1 cellular context compared by ENCODE assay signal in the genomic region with DNA sequence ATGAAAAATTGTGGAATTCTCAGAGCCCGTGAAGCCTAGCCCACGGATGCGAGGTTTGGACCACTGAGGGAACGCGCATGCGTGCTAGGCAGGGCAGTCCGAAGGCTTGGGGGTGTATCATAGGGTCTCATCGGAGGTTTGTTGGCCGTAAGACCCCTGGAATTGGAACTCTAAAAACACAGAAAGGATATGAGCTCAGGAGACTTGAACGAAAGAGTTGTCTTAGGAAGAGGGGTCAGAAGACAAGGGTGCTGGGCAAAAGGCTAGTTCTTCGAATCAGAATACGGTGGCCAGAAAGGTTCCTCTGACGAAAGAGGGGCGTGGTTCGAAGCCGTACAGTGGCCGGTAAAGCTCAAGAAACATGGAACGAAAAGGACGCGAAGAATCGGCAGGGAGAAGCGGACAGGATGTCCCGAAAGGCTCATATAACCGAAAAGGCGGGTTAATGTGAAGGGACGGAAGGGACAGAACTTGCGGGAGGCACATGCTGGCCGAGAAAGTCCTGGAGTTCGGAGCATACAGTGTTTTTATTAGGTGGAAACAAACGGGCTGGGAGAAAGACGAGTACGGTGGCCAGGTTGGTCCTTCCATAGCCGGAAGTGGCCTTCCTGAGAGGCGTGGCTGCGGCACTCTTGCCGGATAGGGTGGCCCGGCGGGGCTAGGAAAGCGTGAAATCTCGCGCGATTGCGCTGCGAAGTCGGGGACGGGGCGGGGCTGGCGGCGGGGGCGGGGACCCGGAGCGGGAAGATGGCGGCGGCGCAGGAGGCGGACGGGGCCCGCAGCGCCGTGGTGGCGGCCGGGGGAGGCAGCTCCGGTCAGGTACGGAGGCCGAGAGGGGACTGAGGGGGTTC.
A peak's percentile ranks its signal among the peaks of the same experiment; 100 is the strongest.
TF ChIP-seq lines count a peak whose summit lies in the region.

Gene CLPTM1, plus strand, starts transcription at position 732 of the 851 bp plus-strand sequence. Its CDS starts 16 bp downstream, at position 748.

TF ChIP-seq in H1, 55 proteins besides CTCF, POLR2A, EP300 and RAD21 (continues in another document):
- TF ChIP-seq RNF2 (IDR thresholded peaks at IDR 0.05; ENCODE audit: borderline replicate concordance, low read depth, low read length, missing control alignments, poor library complexity, severe bottlenecking) = no peak
- TF ChIP-seq, protein P1, sequence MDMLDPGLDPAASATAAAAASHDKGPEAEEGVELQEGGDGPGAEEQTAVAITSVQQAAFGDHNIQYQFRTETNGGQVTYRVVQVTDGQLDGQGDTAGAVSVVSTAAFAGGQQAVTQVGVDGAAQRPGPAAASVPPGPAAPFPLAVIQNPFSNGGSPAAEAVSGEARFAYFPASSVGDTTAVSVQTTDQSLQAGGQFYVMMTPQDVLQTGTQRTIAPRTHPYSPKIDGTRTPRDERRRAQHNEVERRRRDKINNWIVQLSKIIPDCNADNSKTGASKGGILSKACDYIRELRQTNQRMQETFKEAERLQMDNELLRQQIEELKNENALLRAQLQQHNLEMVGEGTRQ (IDR thresholded peaks at IDR 0.05; ENCODE audit: low read length) = no peak
- no peak for TF ChIP-seq CHD1 (IDR thresholded peaks at IDR 0.05; ENCODE audit: low read depth, low read length)
- TF ChIP-seq ZNF274 (IDR thresholded peaks at IDR 0.05; ENCODE audit: borderline replicate concordance, extremely low read depth, low read length) = no peak
- TF ChIP-seq RXRA (IDR thresholded peaks at IDR 0.05; ENCODE audit: insufficient read depth, low read depth, low read length) = no peak
- no peak for TF ChIP-seq FOSL1 (IDR thresholded peaks at IDR 0.05; ENCODE audit: insufficient read depth, low read depth, low read length)
- TF ChIP-seq GTF2F1 (IDR thresholded peaks at IDR 0.05; ENCODE audit: borderline replicate concordance, low read depth, low read length) = no peak
- TF ChIP-seq ATF2 (IDR thresholded peaks at IDR 0.05; ENCODE audit: low read length) = peak; percentile 64; the same call in 1 of the 2 replicates
- no peak for TF ChIP-seq HDAC6 (IDR thresholded peaks at IDR 0.05; ENCODE audit: low read depth, low read length)
- TF ChIP-seq, protein P2, sequence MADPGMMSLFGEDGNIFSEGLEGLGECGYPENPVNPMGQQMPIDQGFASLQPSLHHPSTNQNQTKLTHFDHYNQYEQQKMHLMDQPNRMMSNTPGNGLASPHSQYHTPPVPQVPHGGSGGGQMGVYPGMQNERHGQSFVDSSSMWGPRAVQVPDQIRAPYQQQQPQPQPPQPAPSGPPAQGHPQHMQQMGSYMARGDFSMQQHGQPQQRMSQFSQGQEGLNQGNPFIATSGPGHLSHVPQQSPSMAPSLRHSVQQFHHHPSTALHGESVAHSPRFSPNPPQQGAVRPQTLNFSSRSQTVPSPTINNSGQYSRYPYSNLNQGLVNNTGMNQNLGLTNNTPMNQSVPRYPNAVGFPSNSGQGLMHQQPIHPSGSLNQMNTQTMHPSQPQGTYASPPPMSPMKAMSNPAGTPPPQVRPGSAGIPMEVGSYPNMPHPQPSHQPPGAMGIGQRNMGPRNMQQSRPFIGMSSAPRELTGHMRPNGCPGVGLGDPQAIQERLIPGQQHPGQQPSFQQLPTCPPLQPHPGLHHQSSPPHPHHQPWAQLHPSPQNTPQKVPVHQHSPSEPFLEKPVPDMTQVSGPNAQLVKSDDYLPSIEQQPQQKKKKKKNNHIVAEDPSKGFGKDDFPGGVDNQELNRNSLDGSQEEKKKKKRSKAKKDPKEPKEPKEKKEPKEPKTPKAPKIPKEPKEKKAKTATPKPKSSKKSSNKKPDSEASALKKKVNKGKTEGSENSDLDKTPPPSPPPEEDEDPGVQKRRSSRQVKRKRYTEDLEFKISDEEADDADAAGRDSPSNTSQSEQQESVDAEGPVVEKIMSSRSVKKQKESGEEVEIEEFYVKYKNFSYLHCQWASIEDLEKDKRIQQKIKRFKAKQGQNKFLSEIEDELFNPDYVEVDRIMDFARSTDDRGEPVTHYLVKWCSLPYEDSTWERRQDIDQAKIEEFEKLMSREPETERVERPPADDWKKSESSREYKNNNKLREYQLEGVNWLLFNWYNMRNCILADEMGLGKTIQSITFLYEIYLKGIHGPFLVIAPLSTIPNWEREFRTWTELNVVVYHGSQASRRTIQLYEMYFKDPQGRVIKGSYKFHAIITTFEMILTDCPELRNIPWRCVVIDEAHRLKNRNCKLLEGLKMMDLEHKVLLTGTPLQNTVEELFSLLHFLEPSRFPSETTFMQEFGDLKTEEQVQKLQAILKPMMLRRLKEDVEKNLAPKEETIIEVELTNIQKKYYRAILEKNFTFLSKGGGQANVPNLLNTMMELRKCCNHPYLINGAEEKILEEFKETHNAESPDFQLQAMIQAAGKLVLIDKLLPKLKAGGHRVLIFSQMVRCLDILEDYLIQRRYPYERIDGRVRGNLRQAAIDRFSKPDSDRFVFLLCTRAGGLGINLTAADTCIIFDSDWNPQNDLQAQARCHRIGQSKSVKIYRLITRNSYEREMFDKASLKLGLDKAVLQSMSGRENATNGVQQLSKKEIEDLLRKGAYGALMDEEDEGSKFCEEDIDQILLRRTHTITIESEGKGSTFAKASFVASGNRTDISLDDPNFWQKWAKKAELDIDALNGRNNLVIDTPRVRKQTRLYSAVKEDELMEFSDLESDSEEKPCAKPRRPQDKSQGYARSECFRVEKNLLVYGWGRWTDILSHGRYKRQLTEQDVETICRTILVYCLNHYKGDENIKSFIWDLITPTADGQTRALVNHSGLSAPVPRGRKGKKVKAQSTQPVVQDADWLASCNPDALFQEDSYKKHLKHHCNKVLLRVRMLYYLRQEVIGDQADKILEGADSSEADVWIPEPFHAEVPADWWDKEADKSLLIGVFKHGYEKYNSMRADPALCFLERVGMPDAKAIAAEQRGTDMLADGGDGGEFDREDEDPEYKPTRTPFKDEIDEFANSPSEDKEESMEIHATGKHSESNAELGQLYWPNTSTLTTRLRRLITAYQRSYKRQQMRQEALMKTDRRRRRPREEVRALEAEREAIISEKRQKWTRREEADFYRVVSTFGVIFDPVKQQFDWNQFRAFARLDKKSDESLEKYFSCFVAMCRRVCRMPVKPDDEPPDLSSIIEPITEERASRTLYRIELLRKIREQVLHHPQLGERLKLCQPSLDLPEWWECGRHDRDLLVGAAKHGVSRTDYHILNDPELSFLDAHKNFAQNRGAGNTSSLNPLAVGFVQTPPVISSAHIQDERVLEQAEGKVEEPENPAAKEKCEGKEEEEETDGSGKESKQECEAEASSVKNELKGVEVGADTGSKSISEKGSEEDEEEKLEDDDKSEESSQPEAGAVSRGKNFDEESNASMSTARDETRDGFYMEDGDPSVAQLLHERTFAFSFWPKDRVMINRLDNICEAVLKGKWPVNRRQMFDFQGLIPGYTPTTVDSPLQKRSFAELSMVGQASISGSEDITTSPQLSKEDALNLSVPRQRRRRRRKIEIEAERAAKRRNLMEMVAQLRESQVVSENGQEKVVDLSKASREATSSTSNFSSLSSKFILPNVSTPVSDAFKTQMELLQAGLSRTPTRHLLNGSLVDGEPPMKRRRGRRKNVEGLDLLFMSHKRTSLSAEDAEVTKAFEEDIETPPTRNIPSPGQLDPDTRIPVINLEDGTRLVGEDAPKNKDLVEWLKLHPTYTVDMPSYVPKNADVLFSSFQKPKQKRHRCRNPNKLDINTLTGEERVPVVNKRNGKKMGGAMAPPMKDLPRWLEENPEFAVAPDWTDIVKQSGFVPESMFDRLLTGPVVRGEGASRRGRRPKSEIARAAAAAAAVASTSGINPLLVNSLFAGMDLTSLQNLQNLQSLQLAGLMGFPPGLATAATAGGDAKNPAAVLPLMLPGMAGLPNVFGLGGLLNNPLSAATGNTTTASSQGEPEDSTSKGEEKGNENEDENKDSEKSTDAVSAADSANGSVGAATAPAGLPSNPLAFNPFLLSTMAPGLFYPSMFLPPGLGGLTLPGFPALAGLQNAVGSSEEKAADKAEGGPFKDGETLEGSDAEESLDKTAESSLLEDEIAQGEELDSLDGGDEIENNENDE (IDR thresholded peaks at IDR 0.05; ENCODE audit: insufficient replicate concordance, low read length) = no peak
- TF ChIP-seq NANOG (IDR thresholded peaks at IDR 0.05; ENCODE audit: insufficient read depth, low read depth, low read length, poor library complexity, severe bottlenecking) = no peak
- TF ChIP-seq GABPA (IDR thresholded peaks at IDR 0.05; ENCODE audit: borderline replicate concordance, insufficient read depth, low read length) = peak; percentile 59; the same call in 1 of the 2 replicates
- no peak for TF ChIP-seq EGR1 (IDR thresholded peaks at IDR 0.05; ENCODE audit: borderline replicate concordance, low read depth, low read length)
- no peak for TF ChIP-seq SIX5 (IDR thresholded peaks at IDR 0.05; ENCODE audit: low read depth, low read length)
- no peak for TF ChIP-seq SRF (IDR thresholded peaks at IDR 0.05; ENCODE audit: low read depth, low read length)
- TF ChIP-seq MAFK (IDR thresholded peaks at IDR 0.05; ENCODE audit: low read depth, low read length) = no peak
- TF ChIP-seq CBX8 (IDR thresholded peaks at IDR 0.05; ENCODE audit: borderline replicate concordance, low read depth, low read length) = no peak
- peak in 1 of 2 experiments; percentile 28; a peak in 1 of 4 replicates for TF ChIP-seq HDAC2 (IDR thresholded peaks at IDR 0.05; ENCODE audit: borderline replicate concordance in 1 of 2, low read depth in 2 of 2, low read length in 2 of 2)
- peak; percentile 78 for TF ChIP-seq SAP30 (IDR thresholded peaks at IDR 0.05; ENCODE audit: insufficient read depth, insufficient replicate concordance, low read length)
- TF ChIP-seq SUZ12 (IDR thresholded peaks at IDR 0.05; ENCODE audit: low read length) = no peak
- peak; percentile 95 for TF ChIP-seq CHD2 (IDR thresholded peaks at IDR 0.05; ENCODE audit: low read length)
- peak; percentile 84 to 89; a peak in 2 of 4 replicates for TF ChIP-seq SIN3A (conservative IDR thresholded peaks at IDR 0.05 in 1 of 2, IDR thresholded peaks at IDR 0.05 in 1 of 2; ENCODE audit: low read depth in 1 of 2, low read length in 2 of 2)
- no peak for TF ChIP-seq CBX5 (IDR thresholded peaks at IDR 0.05; ENCODE audit: low read depth, low read length)
- TF ChIP-seq TAF7 (optimal IDR thresholded peaks at IDR 0.05; ENCODE audit: borderline replicate concordance, low read depth, low read length) = peak; percentile 53
- TF ChIP-seq POU5F1 (IDR thresholded peaks at IDR 0.05; ENCODE audit: low read depth, low read length) = no peak
- TF ChIP-seq TAF1 (IDR thresholded peaks at IDR 0.05; ENCODE audit: low read depth, low read length) = peak; percentile 79
- peak; percentile 89; the same call in 1 of the 2 replicates for TF ChIP-seq SP4 (IDR thresholded peaks at IDR 0.05; ENCODE audit: low read length)
- TF ChIP-seq CREB1 (IDR thresholded peaks at IDR 0.05) = peak; percentile 85
- TF ChIP-seq ASH2L (IDR thresholded peaks at IDR 0.05; ENCODE audit: low read length) = peak; percentile 73
- 0 out of 2 replicates have a peak, but pooled peaks have one; percentile 37 for TF ChIP-seq RBBP5 (IDR thresholded peaks at IDR 0.05; ENCODE audit: borderline replicate concordance, low read depth, low read length)
- peak; percentile 53; the same call in 1 of the 2 replicates for TF ChIP-seq RFX5 (IDR thresholded peaks at IDR 0.05; ENCODE audit: borderline replicate concordance, low read depth, low read length)
- TF ChIP-seq EZH2 (IDR thresholded peaks at IDR 0.05; ENCODE audit: low read depth, low read length, severe bottlenecking) = no peak
- TF ChIP-seq BACH1 (IDR thresholded peaks at IDR 0.05; ENCODE audit: low read length) = no peak
- no peak for TF ChIP-seq JUN (IDR thresholded peaks at IDR 0.05; ENCODE audit: low read depth, low read length)
- TF ChIP-seq, protein P3, sequence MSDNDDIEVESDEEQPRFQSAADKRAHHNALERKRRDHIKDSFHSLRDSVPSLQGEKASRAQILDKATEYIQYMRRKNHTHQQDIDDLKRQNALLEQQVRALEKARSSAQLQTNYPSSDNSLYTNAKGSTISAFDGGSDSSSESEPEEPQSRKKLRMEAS (IDR thresholded peaks at IDR 0.05) = no peak
- no peak for TF ChIP-seq JUND (IDR thresholded peaks at IDR 0.05; ENCODE audit: low read length)
- TF ChIP-seq BCL11A (IDR thresholded peaks at IDR 0.05; ENCODE audit: low read depth in 2 of 2, low read length in 2 of 2) = no peak
- peak; percentile 57; the same call in 1 of the 2 replicates for TF ChIP-seq CEBPB (IDR thresholded peaks at IDR 0.05; ENCODE audit: low read depth, low read length)
- TF ChIP-seq NRF1 (IDR thresholded peaks at IDR 0.05; ENCODE audit: low read depth, low read length) = no peak
- TF ChIP-seq TEAD4 (IDR thresholded peaks at IDR 0.05; ENCODE audit: low read depth, low read length) = no peak
- peak; percentile 70; the same call in 1 of the 2 replicates for TF ChIP-seq TBP (IDR thresholded peaks at IDR 0.05; ENCODE audit: low read depth, low read length)
- TF ChIP-seq KDM1A (IDR thresholded peaks at IDR 0.05; ENCODE audit: borderline replicate concordance, low read length) = no peak
- TF ChIP-seq ATF3 (IDR thresholded peaks at IDR 0.05; ENCODE audit: insufficient read depth, low read depth, low read length) = no peak
- peak; percentile 62 for TF ChIP-seq KDM5A (IDR thresholded peaks at IDR 0.05; ENCODE audit: low read length)
- peak; percentile 42; the same call in 1 of the 2 replicates for TF ChIP-seq SP1 (IDR thresholded peaks at IDR 0.05; ENCODE audit: low read depth, low read length)
- TF ChIP-seq SIRT6 (IDR thresholded peaks at IDR 0.05; ENCODE audit: low read length) = no peak
- TF ChIP-seq PHF8 (conservative IDR thresholded peaks at IDR 0.05; ENCODE audit: low read depth, low read length) = peak; percentile 96
- peak; percentile 83 for TF ChIP-seq BRCA1 (IDR thresholded peaks at IDR 0.05; ENCODE audit: low read depth, low read length)
- no peak for TF ChIP-seq SP2 (IDR thresholded peaks at IDR 0.05; ENCODE audit: low read length)
- peak; percentile 87 for TF ChIP-seq YY1 (IDR thresholded peaks at IDR 0.05; ENCODE audit: low read depth, low read length)
- TF ChIP-seq POLR2AphosphoS5 (IDR thresholded peaks at IDR 0.05; ENCODE audit: low read depth, low read length) = peak; percentile 95
- TF ChIP-seq E2F6 (IDR thresholded peaks at IDR 0.05) = no peak
- no peak for TF ChIP-seq CTBP2 (IDR thresholded peaks at IDR 0.05; ENCODE audit: borderline replicate concordance, insufficient read depth, insufficient read length, low read length)
- peak; percentile 30 for TF ChIP-seq KDM4A (IDR thresholded peaks at IDR 0.05; ENCODE audit: low read depth, low read length, severe bottlenecking)
